Comparison of ENCODE assay signal across 28 cellular contexts in the genomic region with DNA sequence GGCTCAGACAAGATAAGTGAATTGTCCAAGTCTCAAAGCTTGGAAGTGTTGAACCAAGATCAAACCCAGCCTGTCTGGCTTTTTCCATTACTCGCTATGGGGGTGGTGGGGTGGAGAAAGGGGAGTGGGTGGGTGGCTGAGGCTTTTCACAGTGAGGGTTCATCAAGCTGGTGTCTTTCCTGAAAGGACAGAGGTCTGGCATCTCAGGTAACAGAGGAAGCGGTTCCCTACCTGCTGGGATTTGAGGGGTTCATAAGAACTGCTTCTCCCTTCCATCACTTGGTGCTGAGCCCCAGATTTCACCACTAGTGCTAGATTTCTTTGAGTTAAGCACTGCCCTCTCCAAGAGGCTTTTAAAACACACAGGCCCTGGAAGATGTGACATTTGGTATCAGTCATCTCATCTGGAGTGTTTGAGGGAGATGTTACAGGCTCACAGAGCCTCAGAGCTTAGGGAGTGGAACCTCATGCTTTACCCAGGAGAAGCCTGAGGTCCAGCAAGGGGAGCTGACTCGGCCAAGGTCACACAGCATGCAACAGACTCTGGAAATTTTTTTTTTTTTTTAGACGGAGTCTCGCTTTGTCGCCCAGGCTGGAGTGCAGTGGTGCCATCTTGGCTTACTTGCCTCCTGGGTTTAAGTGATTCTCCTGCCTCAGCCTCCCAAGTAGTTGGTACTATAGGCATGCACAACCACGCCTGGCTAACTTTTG. TPM values are rescaled to one million over a fixed set of nuclear protein-coding genes. Genes with fewer than 3 reads are reported as not detected.
A peak's percentile ranks its signal among the peaks of the same experiment; 100 is the strongest.
DNase-seq lines count a peak whose midpoint lies in the region; ATAC-seq, FAIRE-seq and TF ChIP-seq lines count a peak whose summit lies in the region.
"Had no signal": no experiment of that assay in that cellular context is flagged by ENCODE, and none has a peak within 500 bp of the region (broad histone marks: within the 10 kb centered on the region; RNA-seq: fewer than 3 reads in every experiment).

No MANE protein-coding gene starts in this region.

- H3K36me3 Mint-ChIP-seq in brain, result no peaks in the 10 kb centered on the region
- H3K36me3 Mint-ChIP-seq in nephron (ENCODE audit: low read depth), result no peaks in the 10 kb centered on the region
- H3K36me3 Mint-ChIP-seq: CD4-positive, CD25-positive, alpha-beta regulatory T cell had no signal

- H3K79me2 ChIP-seq in HepG2 (ENCODE audit: insufficient read depth, low read length) (no peaks in the 10 kb centered on the region), smooth muscle cell (ENCODE audit: low read depth) (no peaks in the 10 kb centered on the region)

- peaks cover 8% of the 10 kb centered on the region for H3K27me3 Mint-ChIP-seq in brain
- H3K27me3 Mint-ChIP-seq in nephron (ENCODE audit: low read depth), result peaks cover 5% of the 10 kb centered on the region

- H3K4me2 ChIP-seq in HepG2 (ENCODE audit: low read depth, low read length) (no peak overlapping the region), smooth muscle cell (peak overlapping the region; percentile 61)
- H3K4me2 ChIP-seq: GM23338, PC-9 had no signal

- POLR2A ChIA-PET in HepG2 (lab: Yijun Ruan, JAX), result no interaction called here

- 25% methylated on average over 6 of the region's 7 CpGs for WGBS in HepG2 (ENCODE audit: low lambda C conversion rate)
- 53% methylated on average over 3 of the region's 7 CpGs for WGBS in right lobe of liver (ENCODE audit: insufficient coverage, low coverage, low lambda C conversion rate, missing lambda C conversion rate)
- WGBS in smooth muscle cell (ENCODE audit: low lambda C conversion rate), result 96% methylated on average over 7 of the region's 7 CpGs
- WGBS in thyroid gland, 2 donors, result 87 to 92% methylated on average over 7 of the region's 7 CpGs

- H3K4me3 Mint-ChIP-seq in brain (peak overlapping the region in 1 of 5 experiments; percentile 63), nephron (peak overlapping the region in 1 of 3 experiments; percentile 17)
- H3K4me3 Mint-ChIP-seq: CD4-positive, CD25-positive, alpha-beta regulatory T cell; GM23338 had no signal

- no peaks in the 10 kb centered on the region for H3F3A ChIP-seq in smooth muscle cell (ENCODE audit: low read depth)

- TF ChIP-seq CTCF in HepG2 (CRISPR knock-in tag; IDR thresholded peaks at IDR 0.05) (no peak), right lobe of liver (IDR thresholded peaks at IDR 0.05) (no peak), brain (conservative IDR thresholded peaks at IDR 0.05) (no peak), nephron (IDR thresholded peaks at IDR 0.05; ENCODE audit: unreplicated experiment in 3 of 3) (no peak), smooth muscle cell (IDR thresholded peaks at IDR 0.05; ENCODE audit: borderline replicate concordance, insufficient read depth, poor library complexity, severe bottlenecking) (no peak), thyroid gland (IDR thresholded peaks at IDR 0.05) (no peak)

- in situ Hi-C loops in HepG2 (cut with HindIII; ENCODE audit: extremely low pct_ligation_motif_present, low pct_unique_long_range_greater_than_20kb), result no loop called here

- intact Hi-C loops in HepG2 (cut with micrococcal nuclease; ENCODE audit: unreplicated experiment) (loop anchor here (10.0 kb wide), 1 partner anchor 1871 kb away; no protein-coding TSS in a partner anchor), right lobe of liver (cut with DNase I) (loop anchor here in 1 of 2 donors (10.0 kb wide), 1 partner anchor 49 kb away; no protein-coding TSS in a partner anchor), thyroid gland (cut with DNase I) (no loop called here)

- no peaks in the 10 kb centered on the region for H3K36me3 ChIP-seq in HepG2 (replicated peaks in 1 of 2; ENCODE audit: control insufficient read depth in 1 of 2, insufficient read depth in 2 of 2, low read length in 2 of 2)
- no peaks in the 10 kb centered on the region for H3K36me3 ChIP-seq in right lobe of liver
- H3K36me3 ChIP-seq in smooth muscle cell (ENCODE audit: low read depth), result no peaks in the 10 kb centered on the region
- H3K36me3 ChIP-seq in thyroid gland, result no peaks in the 10 kb centered on the region
- H3K36me3 ChIP-seq: BE2C, HAP-1 had no signal

- H3K27ac ChIP-seq in HepG2 (ENCODE audit: extremely low read length, insufficient read depth, low read length) (no peak overlapping the region), right lobe of liver (no peak overlapping the region), smooth muscle cell (ENCODE audit: low read depth) (peak overlapping the region; percentile 39), thyroid gland (no peak overlapping the region)
- H3K27ac ChIP-seq: HL-60, PC-9 had no signal

- H3K27me3 ChIP-seq in HepG2 (ENCODE audit: control insufficient read depth in 1 of 2, insufficient read depth in 2 of 2, low read length in 2 of 2) (peaks cover 11 to 39% of the 10 kb centered on the region in 2 experiments; a peak in 4 of 5 replicates), right lobe of liver (no peaks in the 10 kb centered on the region), smooth muscle cell (ENCODE audit: low read depth) (no peaks in the 10 kb centered on the region), thyroid gland (no peaks in the 10 kb centered on the region)
- H3K27me3 ChIP-seq: BE2C had no signal

- TF ChIP-seq POLR2A in HepG2 (IDR thresholded peaks at IDR 0.05; ENCODE audit: insufficient read depth in 1 of 2, low read depth in 2 of 2, low read length in 2 of 2) (no peak), right lobe of liver (IDR thresholded peaks at IDR 0.05) (no peak), thyroid gland (IDR thresholded peaks at IDR 0.05) (no peak)

- TF ChIP-seq EP300 in HepG2 (IDR thresholded peaks at IDR 0.05; ENCODE audit: low read depth in 2 of 2, low read length in 2 of 2) (no peak), HepG2 (CRISPR knock-in tag; IDR thresholded peaks at IDR 0.05; ENCODE audit: borderline replicate concordance) (no peak)

- H2AFZ ChIP-seq in HepG2 (ENCODE audit: low read length), result no peak overlapping the region
- no peak overlapping the region for H2AFZ ChIP-seq in smooth muscle cell (ENCODE audit: low read depth)
- H2AFZ ChIP-seq: PC-9 had no signal

- no peak for FAIRE-seq in HepG2 (lab: Jason Lieb, UNC)
- FAIRE-seq: D721Med, GM12878 had no signal

- peaks cover 47% of the 10 kb centered on the region for H3K4me1 Mint-ChIP-seq in brain
- H3K4me1 Mint-ChIP-seq in nephron, result peaks cover 63% of the 10 kb centered on the region
- H3K4me1 Mint-ChIP-seq: CD4-positive, CD25-positive, alpha-beta regulatory T cell had no signal

- H3K9ac ChIP-seq in HepG2 (ENCODE audit: insufficient read depth, low read depth, low read length), result no peak overlapping the region
- no peak overlapping the region for H3K9ac ChIP-seq in smooth muscle cell (ENCODE audit: low read depth)

- no peaks in the 10 kb centered on the region for H4K20me1 ChIP-seq in HepG2 (ENCODE audit: insufficient read depth, low read length)
- H4K20me1 ChIP-seq in smooth muscle cell (ENCODE audit: low read depth), result no peaks in the 10 kb centered on the region

- H3K27ac Mint-ChIP-seq in brain, result peak overlapping the region in 3 of 5 experiments; percentile 14 to 81 (median 41)
- peak overlapping the region; percentile 72 to 82 (median 78) for H3K27ac Mint-ChIP-seq in nephron
- H3K27ac Mint-ChIP-seq: CD4-positive, CD25-positive, alpha-beta regulatory T cell; GM23338 had no signal

- H3K4me1 ChIP-seq in HepG2 (ENCODE audit: insufficient read depth, low read length) (peaks cover 95% of the 10 kb centered on the region), right lobe of liver (peaks cover 0 to 21% (median 6%) of the 10 kb centered on the region in 4 donors), smooth muscle cell (ENCODE audit: low read depth) (peaks cover 20% of the 10 kb centered on the region), thyroid gland (peaks cover 4 to 16% of the 10 kb centered on the region in 2 donors)
- H3K4me1 ChIP-seq: HAP-1 had no signal

- H3K4me3 ChIP-seq in HepG2 (replicated peaks in 1 of 3; ENCODE audit: insufficient read depth in 1 of 3, low read depth in 2 of 3, low read length in 3 of 3) (no peak overlapping the region), right lobe of liver (no peak overlapping the region), smooth muscle cell (no peak overlapping the region), thyroid gland (replicated peaks in 1 of 3) (no peak overlapping the region)
- H3K4me3 ChIP-seq: GM12878, GM23338, HAP-1, PC-9 had no signal

- TF ChIP-seq RAD21 in HepG2 (CRISPR knock-in tag; IDR thresholded peaks at IDR 0.05), result no peak

- DNase-seq in HepG2 (ENCODE audit: low spot score) (no peak), right lobe of liver (no peak), smooth muscle cell (lab: John Stamatoyannopoulos, UW; ENCODE audit: unreplicated experiment) (no peak), DMS79 treated with DMSO at 0.1 percent for 48 hours (lab: John Stamatoyannopoulos, UW) (no peak), NCI-H82 (lab: John Stamatoyannopoulos, UW) (no peak), thyroid gland (no peak)
- DNase-seq: 8988T; ACHN; BE2C; CD4-positive, CD25-positive, alpha-beta regulatory T cell; GDM1; KBM-7; NCI-H1105; NCI-H1436 treated with DMSO at 0.1 percent for 48 hours; NCI-H187 treated with DMSO at 0.1 percent for 48 hours; NCI-H446; NCI-H524 treated with DMSO at 0.1 percent for 48 hours; NCI-H774; NK-92 treated with Interleukin-12 subunit alpha and Interleukin-12 subunit beta, amount 100 ng/mL, for 24 hours; PC-9; Right ventricle myocardium superior had no signal

- H3K9me3 ChIP-seq in HepG2 (ENCODE audit: low read length), result no peaks in the 10 kb centered on the region
- no peaks in the 10 kb centered on the region for H3K9me3 ChIP-seq in right lobe of liver
- H3K9me3 ChIP-seq in smooth muscle cell (replicated peaks; ENCODE audit: low read depth), result no peaks in the 10 kb centered on the region
- no peaks in the 10 kb centered on the region for H3K9me3 ChIP-seq in thyroid gland
- H3K9me3 ChIP-seq: BE2C, HAP-1 had no signal

- BruUV-seq in HepG2 (replicated peaks; lab: Mats Ljungman, UMichigan), result no TSS peak

- CTCF ChIA-PET in HepG2 (lab: Yijun Ruan, JAX; ENCODE audit: low intra/inter-chr PET ratio, low total read pairs), result no interaction called here

- H3K9me3 Mint-ChIP-seq in brain (peaks cover 0 to 4% (median 0%) of the 10 kb centered on the region in 5 experiments), nephron (no peaks in the 10 kb centered on the region)
- H3K9me3 Mint-ChIP-seq: CD4-positive, CD25-positive, alpha-beta regulatory T cell; GM23338 had no signal

- ATAC-seq in HepG2 (no peak), right lobe of liver (no peak)
- ATAC-seq: GM12878 had no signal

RNA-seq across cellular contexts. Expression of gene VEGFA, which starts 6.0 kb away (rescaled TPM):
- 34.1 and 68.1 TPM in 2 replicates for total RNA-seq in HepG2 (2016; rRNA removed; fragmentation: Illumina TruSeq; extraction: Trizol)
- total RNA-seq in HepG2 (2016; cell fraction: cytosol; rRNA removed; fragmentation: Illumina TruSeq; extraction: Trizol; ENCODE audit: low read depth), result 13.4 and 14.2 TPM in 2 replicates
- 26.8 and 72.7 TPM in 2 replicates for total RNA-seq in HepG2 (2016; cell fraction: insoluble cytoplasmic fraction; rRNA removed; fragmentation: Illumina TruSeq; extraction: Trizol)
- total RNA-seq in HepG2 (2016; cell fraction: membrane; rRNA removed; fragmentation: Illumina TruSeq; extraction: Trizol), result 33.1 and 34.4 TPM in 2 replicates
- total RNA-seq in HepG2 (2016; cell fraction: nucleus; rRNA removed; fragmentation: Illumina TruSeq; extraction: Trizol), result 81.5 and 95.8 TPM in 2 replicates
- 629 and 1,104 TPM in 2 replicates for polyA plus RNA-seq in HepG2 (2011; rRNA removed)
- 292 and 298 TPM in 2 replicates for polyA plus RNA-seq in HepG2 (2011; cell fraction: cytosol; rRNA removed)
- polyA plus RNA-seq in HepG2 (2011; cell fraction: nucleus; rRNA removed), result 3,652 and 4,474 TPM in 2 replicates
- polyA plus RNA-seq in HepG2 (2012), result 463 and 546 TPM in 2 replicates
- polyA plus RNA-seq in HepG2 (2016; cell fraction: cytosol; fragmentation: Illumina TruSeq; extraction: Trizol; ENCODE audit: low read depth), result 9.2 and 10.7 TPM in 2 replicates
- polyA plus RNA-seq in HepG2 (2016; cell fraction: insoluble cytoplasmic fraction; fragmentation: Illumina TruSeq; extraction: Trizol; ENCODE audit: low read depth), result 34.1 and 41.6 TPM in 2 replicates
- 24.8 and 25.3 TPM in 2 replicates for polyA plus RNA-seq in HepG2 (2016; cell fraction: membrane; fragmentation: Illumina TruSeq; extraction: Trizol; ENCODE audit: low read depth)
- 253 and 267 TPM in 2 replicates for polyA plus RNA-seq in HepG2 (2016; cell fraction: nucleus; fragmentation: Illumina TruSeq; extraction: Trizol; ENCODE audit: insufficient read depth, low read depth)
- 238 and 645 TPM in 2 replicates for polyA minus RNA-seq in HepG2 (2011; rRNA and poly(A)+ RNA removed; ENCODE audit: low replicate concordance)
- 122 and 136 TPM in 2 replicates for polyA minus RNA-seq in HepG2 (2011; cell fraction: cytosol; rRNA and poly(A)+ RNA removed)
- polyA minus RNA-seq in HepG2 (2011; cell fraction: nucleus; rRNA and poly(A)+ RNA removed), result 312 and 405 TPM in 2 replicates
- 100 to 1,000 TPM in 5 of 6 experiments, 10 to 100 TPM in 1; 91.3 to 571 (median 132) TPM for total RNA-seq in right lobe of liver
- polyA plus RNA-seq in brain (ENCODE audit: insufficient read depth, low read depth, low replicate concordance), result 99.2 TPM
- total RNA-seq in smooth muscle cell, result 120 and 136 TPM in 2 replicates
- polyA plus RNA-seq in smooth muscle cell, result 116 and 143 TPM in 2 replicates
- 1,000 to 10,000 TPM in 1 of 4 donors, 100 to 1,000 TPM in 3; 510 to 1,437 (median 630) TPM for total RNA-seq in thyroid gland
